ENCODE assay signal across 1 cellular context in genomic region chr21:16708431-16708830, GRCh38.
TF ChIP-seq lines count a peak whose summit lies in the region.

No MANE protein-coding gene starts in this region.

TF ChIP-seq in IMR-90, 13 proteins besides CTCF, POLR2A, EP300 and RAD21 (continued from another document):
- TF ChIP-seq MAZ (IDR thresholded peaks at IDR 0.05; ENCODE audit: borderline replicate concordance, low read depth, low read length) (no peak), SMC3 (IDR thresholded peaks at IDR 0.05; ENCODE audit: low read depth, low read length) (no peak), ELK1 (IDR thresholded peaks at IDR 0.05; ENCODE audit: borderline replicate concordance, low read depth, low read length) (no peak)
